8 cellular contexts compared by ENCODE assay signal in the genomic region with DNA sequence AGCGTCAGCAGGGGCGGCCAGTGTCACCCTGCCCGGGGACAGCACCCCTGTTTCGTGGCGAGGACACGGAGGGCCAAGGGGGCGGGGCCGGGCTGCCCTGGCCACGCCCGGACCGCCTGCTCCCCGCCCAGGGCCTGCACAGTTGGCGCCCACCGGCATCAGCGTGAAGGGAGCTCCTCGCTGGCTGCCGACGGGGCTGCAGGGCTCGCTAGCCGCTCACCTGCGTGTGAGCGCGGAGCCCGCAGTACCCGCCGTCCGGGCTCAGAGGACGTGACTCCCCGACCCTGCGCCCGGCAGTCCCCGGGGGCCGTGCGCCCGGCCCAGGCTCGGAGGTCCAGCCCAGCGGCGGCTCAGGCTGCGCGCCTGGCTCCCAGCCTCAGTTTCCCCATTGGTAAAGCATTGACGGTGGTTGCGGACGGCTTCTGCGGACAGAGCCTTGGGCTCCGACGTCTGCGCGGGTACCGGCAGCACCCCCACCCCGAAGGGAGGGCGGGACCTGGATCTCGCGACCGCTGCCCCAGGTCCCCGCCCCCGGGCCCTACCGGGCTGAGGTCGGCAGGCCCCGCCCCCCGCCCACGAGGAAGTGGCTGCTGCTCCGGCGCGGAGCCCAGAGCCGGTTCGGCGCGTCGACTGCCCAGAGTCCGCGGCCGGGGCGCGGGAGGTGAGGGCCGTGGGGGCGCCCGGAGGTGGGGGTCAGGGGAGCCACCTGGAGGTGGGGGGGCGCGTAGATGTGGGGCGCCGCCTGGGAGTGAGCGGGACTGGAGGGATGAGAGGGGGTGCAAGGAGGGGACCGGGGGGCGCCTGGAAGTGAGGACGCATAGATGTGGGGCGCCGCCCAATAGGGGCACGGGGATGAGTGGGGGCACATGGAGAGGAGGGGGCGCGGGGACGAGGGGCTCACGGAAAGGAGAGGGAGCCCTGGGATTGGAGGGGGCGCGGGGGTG. TPM values are rescaled to one million over a fixed set of nuclear protein-coding genes. Genes with fewer than 3 reads are reported as not detected.
DNase-seq lines count a peak whose midpoint lies in the region; ATAC-seq, FAIRE-seq and TF ChIP-seq lines count a peak whose summit lies in the region.

A gene (plus strand): TSS at position 610 of the 944 bp plus-strand sequence. CDS start 10,985 bp downstream, outside the sequence.

- TF ChIP-seq CTCF in SU-DHL-6 (IDR thresholded peaks at IDR 0.05; ENCODE audit: insufficient read depth, low read length, poor library complexity, severe bottlenecking), result no peak

- intact Hi-C loops in cardiac septum (cut with DNase I), result loop anchor here (2.0 kb wide), 1 partner anchor 34 kb away; a partner anchor contains a TSS

- ATAC-seq in GM21526 (IDR thresholded peaks at IDR 0.05; ENCODE audit: low FRiP score, unreplicated experiment), result peak; percentile 48

- H4K20me1 ChIP-seq in SU-DHL-6 (ENCODE audit: low read depth, low read length), result peaks cover 6% of the 10 kb centered on the region; the same call in 1 of the 2 replicates

- peak within 1 kb of the TSS; percentile 91 for H3K9ac ChIP-seq in SU-DHL-6 (ENCODE audit: low read length)

- no peaks in the 10 kb centered on the region for H3K27me3 Mint-ChIP-seq in activated naive CD8-positive, alpha-beta T cell treated with anti-CD3 and anti-CD28 coated beads for 36 hours

- H3K9me3 Mint-ChIP-seq in activated naive CD8-positive, alpha-beta T cell treated with anti-CD3 and anti-CD28 coated beads for 36 hours, result no peaks in the 10 kb centered on the region

- no peaks in the 10 kb centered on the region for H3K9me2 ChIP-seq in SU-DHL-6 (replicated peaks; ENCODE audit: insufficient read depth, low read length)

- peak; percentile 95 for DNase-seq in Daoy (ENCODE audit: low read depth)
- DNase-seq in HuH-7.5 (ENCODE audit: low spot score), result peak; percentile 96
- peak; percentile 85 for DNase-seq in activated naive CD8-positive, alpha-beta T cell treated with anti-CD3 and anti-CD28 coated beads for 36 hours
- DNase-seq in cardiac septum (ENCODE audit: low spot score), result peak; percentile 95
- no peak for DNase-seq in pulmonary artery endothelial cell (ENCODE audit: low read depth, low spot score)
- peak; percentile 100 for DNase-seq in urothelium cell line (ENCODE audit: low spot score)

- H3K4me1 Mint-ChIP-seq in activated naive CD8-positive, alpha-beta T cell treated with anti-CD3 and anti-CD28 coated beads for 36 hours, result peaks cover 46% of the 10 kb centered on the region

- H3K4me3 ChIP-seq in SU-DHL-6 (ENCODE audit: insufficient read depth, low read length, poor library complexity, severe bottlenecking), result peak within 1 kb of the TSS; percentile 70

- H3K79me2 ChIP-seq in SU-DHL-6 (ENCODE audit: insufficient read depth, low read length), result peaks cover 41% of the 10 kb centered on the region

- peak within 1 kb of the TSS; percentile 63 for H3K4me2 ChIP-seq in SU-DHL-6 (ENCODE audit: low read depth, low read length, poor library complexity, severe bottlenecking)

- H3K9me3 ChIP-seq in SU-DHL-6 (ENCODE audit: insufficient read depth, low read length), result no peaks in the 10 kb centered on the region

- peaks cover 19% of the 10 kb centered on the region for H3F3A ChIP-seq in SU-DHL-6 (ENCODE audit: insufficient read depth)

- no peak for FAIRE-seq in urothelium cell line (lab: Jason Lieb, UNC)

- peaks cover 28% of the 10 kb centered on the region for H3K36me3 Mint-ChIP-seq in activated naive CD8-positive, alpha-beta T cell treated with anti-CD3 and anti-CD28 coated beads for 36 hours

- no peaks in the 10 kb centered on the region for H3K27me3 ChIP-seq in SU-DHL-6 (ENCODE audit: low read length)

- H3K27ac ChIP-seq in SU-DHL-6 (ENCODE audit: low read depth, low read length), result peak within 1 kb of the TSS; percentile 82

- no peaks in the 10 kb centered on the region for H3K36me3 ChIP-seq in SU-DHL-6 (ENCODE audit: low read length)

- peak within 1 kb of the TSS; percentile 82 for H3K27ac Mint-ChIP-seq in activated naive CD8-positive, alpha-beta T cell treated with anti-CD3 and anti-CD28 coated beads for 36 hours

- peak within 1 kb of the TSS; percentile 83 for H3K4me3 Mint-ChIP-seq in activated naive CD8-positive, alpha-beta T cell treated with anti-CD3 and anti-CD28 coated beads for 36 hours

- peak within 1 kb of the TSS; percentile 90 for H2AFZ ChIP-seq in SU-DHL-6 (ENCODE audit: low read depth, low read length, severe bottlenecking)

RNA-seq across cellular contexts. Expression of the gene that starts here (rescaled TPM):
- 377 and 446 TPM in 2 replicates for total RNA-seq in Daoy (2014; rRNA removed; shearing (Covaris generic))
- total RNA-seq in activated naive CD8-positive, alpha-beta T cell treated with anti-CD3 and anti-CD28 coated beads for 36 hours, result 100 to 1,000 TPM; 256 to 258 TPM
- 40.4 TPM for total RNA-seq in cardiac septum
- 757 and 888 TPM in 2 replicates for total RNA-seq in pulmonary artery endothelial cell
